26 cellular contexts compared by ENCODE assay signal in genomic region chrX:43456056-43456455, GRCh38.
"Had no signal": no experiment of that assay in that cellular context is flagged by ENCODE, and none has a peak within 500 bp of the region (broad histone marks: within the 10 kb centered on the region; RNA-seq: fewer than 3 reads in every experiment).

No MANE protein-coding gene starts in this region.

- DNase-seq: activated CD4-positive, alpha-beta T cell treated with anti-CD3 and anti-CD28 coated beads for 48 hours; activated CD4-positive, alpha-beta T cell treated with anti-CD3 and anti-CD28 coated beads, Interleukin-2, amount 50 U/mL, for 4 hours; activated CD4-positive, CD25-positive, alpha-beta regulatory T cell treated with anti-CD3 and anti-CD28 coated beads, Interleukin-2, amount 50 U/mL, for 72 hours; activated CD8-positive, alpha-beta memory T cell treated with anti-CD3 and anti-CD28 coated beads, Interleukin-2, amount 50 U/mL, for 48 hours; activated CD8-positive, alpha-beta T cell treated with anti-CD3 and anti-CD28 coated beads, Interleukin-2, amount 10 ng/mL, durations not matched to agents 7 days and 5 days; activated naive CD4-positive, alpha-beta T cell treated with anti-CD3 and anti-CD28 coated beads, Interleukin-2, amount 50 U/mL, for 16 hours; activated naive CD8-positive, alpha-beta T cell treated with anti-CD3 and anti-CD28 coated beads, Interleukin-2, amount 10 ng/mL, durations not matched to agents 7 days and 5 days; activated T-cell treated with anti-CD3 and anti-CD28 coated beads, Interleukin-2, amount 50 U/mL, for 1 hour; adrenal gland; anterior cingulate cortex; cerebellar nuclear complex; KG1; NCI-H1048; NCI-H146; NCI-H187 treated with DMSO at 0.1 percent for 48 hours; NCI-H2171; NCI-H345; NCI-H510A; NCI-H774; NK-92 treated with Interleukin-12 subunit alpha and Interleukin-12 subunit beta, amount 100 ng/mL, for 24 hours; OCI-M1; Peyer's patch; SHP77 had no signal

- H3K27me3 Mint-ChIP-seq: activated naive CD8-positive, alpha-beta T cell treated with anti-CD3 and anti-CD28 coated beads, Interleukin-2, amount 10 ng/mL, durations not matched to agents 7 days and 5 days had no signal

- H3K4me3 Mint-ChIP-seq: activated CD8-positive, alpha-beta T cell treated with anti-CD3 and anti-CD28 coated beads, Interleukin-2, amount 10 ng/mL, durations not matched to agents 7 days and 5 days; activated naive CD8-positive, alpha-beta T cell treated with anti-CD3 and anti-CD28 coated beads, Interleukin-2, amount 10 ng/mL, durations not matched to agents 7 days and 5 days; T-helper 1 cell treated with Interleukin-12 subunit alpha and Interleukin-12 subunit beta and Interleukin-4 antibody, amounts not matched to agents 30 μg/mL and 1 μg/mL, for 36 hours; WTC11 had no signal

- H3K4me1 ChIP-seq: adrenal gland, Peyer's patch had no signal

- H3K36me3 Mint-ChIP-seq: activated naive CD8-positive, alpha-beta T cell treated with anti-CD3 and anti-CD28 coated beads, Interleukin-2, amount 10 ng/mL, durations not matched to agents 7 days and 5 days had no signal

- H3K27ac ChIP-seq: adrenal gland, Peyer's patch had no signal

- H3K4me1 Mint-ChIP-seq: activated naive CD8-positive, alpha-beta T cell treated with anti-CD3 and anti-CD28 coated beads, Interleukin-2, amount 10 ng/mL, durations not matched to agents 7 days and 5 days had no signal

- H3K27me3 ChIP-seq: Peyer's patch had no signal

- H3K27ac Mint-ChIP-seq: activated CD8-positive, alpha-beta T cell treated with anti-CD3 and anti-CD28 coated beads, Interleukin-2, amount 10 ng/mL, durations not matched to agents 7 days and 5 days; activated naive CD8-positive, alpha-beta T cell treated with anti-CD3 and anti-CD28 coated beads, Interleukin-2, amount 10 ng/mL, durations not matched to agents 7 days and 5 days; T-helper 1 cell treated with Interleukin-12 subunit alpha and Interleukin-12 subunit beta and Interleukin-4 antibody, amounts not matched to agents 30 μg/mL and 1 μg/mL, for 36 hours; WTC11 had no signal

- H3K36me3 ChIP-seq: adrenal gland, Peyer's patch had no signal

- FAIRE-seq: colon had no signal

- H3K4me3 ChIP-seq: adrenal gland, Peyer's patch had no signal
